19 cellular contexts compared by ENCODE assay signal in genomic region chr5:12175914-12176585, GRCh38.
DNase-seq lines count a peak whose midpoint lies in the region; ATAC-seq and TF ChIP-seq lines count a peak whose summit lies in the region.
"Had no signal": no experiment of that assay in that cellular context is flagged by ENCODE, and none has a peak within 500 bp of the region (broad histone marks: within the 10 kb centered on the region; RNA-seq: fewer than 3 reads in every experiment).

No MANE protein-coding gene starts in this region.

- CTCF ChIA-PET in PC-3 (lab: Charles Lee): no interaction called here

- peak overlapping the region; percentile 11; the same call in 1 of the 2 replicates for H3K27ac ChIP-seq in GM23338 (ENCODE audit: low read depth)
- H3K27ac ChIP-seq in HUES6 (ENCODE audit: low read depth, low read length): peak overlapping the region; percentile 13; the same call in 1 of the 2 replicates
- H3K27ac ChIP-seq in PC-3 (ENCODE audit: low read length): no peak overlapping the region
- H3K27ac ChIP-seq in iPS-20b (ENCODE audit: low read length): no peak overlapping the region
- H3K27ac ChIP-seq in brain microvascular endothelial cell: no peak overlapping the region
- H3K27ac ChIP-seq: 22Rv1, BLaER1, C4-2B had no signal

- TF ChIP-seq CTCF in GM23338 (conservative IDR thresholded peaks at IDR 0.05; ENCODE audit: low read depth in 2 of 2) (no peak), PC-3 (conservative IDR thresholded peaks at IDR 0.05; ENCODE audit: low read depth, low read length) (no peak), brain microvascular endothelial cell (IDR thresholded peaks at IDR 0.05; ENCODE audit: low read depth, low read length, missing control alignments) (no peak)

- peaks cover 3% of the 10 kb centered on the region; the same call in 2 of the 3 replicates for H3K36me3 Mint-ChIP-seq in GM23338 (ENCODE audit: low read depth)

- peak overlapping the region; percentile 50 for H3K4me2 ChIP-seq in GM23338
- no peak overlapping the region for H3K4me2 ChIP-seq in PC-3 (ENCODE audit: low read length)
- H3K4me2 ChIP-seq: BLaER1 had no signal

- intact Hi-C loops in PC-3 (cut with micrococcal nuclease): no loop called here

- no peak overlapping the region for H3K4me3 Mint-ChIP-seq in GM23338
- H3K4me3 Mint-ChIP-seq: B cell; CD4-positive, alpha-beta T cell; HFFc6 had no signal

- ATAC-seq in GM23338 (peak; percentile 82), PC-3 (no peak), HG03108 (IDR thresholded peaks at IDR 0.05; ENCODE audit: unreplicated experiment) (no peak)

- H3K36me3 ChIP-seq in GM23338 (ENCODE audit: insufficient read depth) (no peaks in the 10 kb centered on the region), HUES6 (ENCODE audit: control insufficient read depth, insufficient read depth, low read length) (no peaks in the 10 kb centered on the region), PC-3 (ENCODE audit: low read depth, low read length) (no peaks in the 10 kb centered on the region), iPS-20b (ENCODE audit: insufficient read depth, low read depth, low read length) (no peaks in the 10 kb centered on the region), brain microvascular endothelial cell (replicated peaks) (no peaks in the 10 kb centered on the region)
- H3K36me3 ChIP-seq: BLaER1, HAP-1 had no signal

- H3K9me2 ChIP-seq in GM23338 (ENCODE audit: insufficient read depth) (no peaks in the 10 kb centered on the region; the same call in 1 of the 2 replicates), PC-3 (replicated peaks; ENCODE audit: low read length) (no peaks in the 10 kb centered on the region)

- H3K4me1 Mint-ChIP-seq in GM23338: peaks cover 38% of the 10 kb centered on the region
- H3K4me1 Mint-ChIP-seq: B cell had no signal

- no peaks in the 10 kb centered on the region for H3K9me3 Mint-ChIP-seq in GM23338

- peak; percentile 17 for DNase-seq in GM23338 (ENCODE audit: low spot score)
- DNase-seq in PC-3: peak; percentile 29
- DNase-seq in brain microvascular endothelial cell: no peak
- DNase-seq in SIG-M5 treated with dmso at 0.1 percent for 504 hours (lab: John Stamatoyannopoulos, UW; ENCODE audit: unreplicated experiment): no peak
- DNase-seq in activated naive CD4-positive, alpha-beta T cell treated with Interleukin-2 at 50 U/mL for 16 hours: no peak
- DNase-seq: Calu3; CD4-positive, alpha-beta T cell; COR-L47; DMS53; DMS79 treated with DMSO at 0.1 percent for 48 hours; HFFc6 had no signal

- H3K79me2 ChIP-seq in GM23338 (replicated peaks; ENCODE audit: insufficient read depth) (no peaks in the 10 kb centered on the region), PC-3 (ENCODE audit: low read length) (no peaks in the 10 kb centered on the region)

- H3K27me3 ChIP-seq in GM23338 (ENCODE audit: insufficient read depth): no peaks in the 10 kb centered on the region
- no peaks in the 10 kb centered on the region for H3K27me3 ChIP-seq in HUES6 (ENCODE audit: control insufficient read depth, insufficient read depth, low read length)
- no peaks in the 10 kb centered on the region for H3K27me3 ChIP-seq in PC-3 (ENCODE audit: low read length)
- no peaks in the 10 kb centered on the region for H3K27me3 ChIP-seq in iPS-20b (ENCODE audit: insufficient read depth, low read length)
- no peaks in the 10 kb centered on the region for H3K27me3 ChIP-seq in brain microvascular endothelial cell (replicated peaks)
- H3K27me3 ChIP-seq: BLaER1 had no signal

- no peak overlapping the region; the same call in 1 of the 2 replicates for H3K4me3 ChIP-seq in GM23338
- H3K4me3 ChIP-seq in HUES6 (ENCODE audit: low read depth, low read length): no peak overlapping the region
- H3K4me3 ChIP-seq in PC-3 (ENCODE audit: low read length): no peak overlapping the region
- H3K4me3 ChIP-seq in iPS-20b (ENCODE audit: low read length): peak overlapping the region; percentile 19; the same call in 1 of the 2 replicates
- no peak overlapping the region for H3K4me3 ChIP-seq in brain microvascular endothelial cell (ENCODE audit: low read depth, low read length)
- H3K4me3 ChIP-seq: BLaER1, HAP-1 had no signal

- POLR2A ChIA-PET in PC-3 (lab: Charles Lee; ENCODE audit: unreplicated experiment): no interaction called here

- H3K4me1 ChIP-seq in GM23338 (ENCODE audit: insufficient read depth) (peaks cover 42% of the 10 kb centered on the region), HUES6 (ENCODE audit: control insufficient read depth, insufficient read depth, low read length) (peaks cover 31% of the 10 kb centered on the region), PC-3 (ENCODE audit: insufficient read depth, low read length) (no peaks in the 10 kb centered on the region), iPS-20b (ENCODE audit: insufficient read depth, low read length) (peaks cover 33% of the 10 kb centered on the region; the same call in 1 of the 2 replicates)
- H3K4me1 ChIP-seq: BLaER1, HAP-1 had no signal

- H2AFZ ChIP-seq in GM23338: no peak overlapping the region
- no peak overlapping the region for H2AFZ ChIP-seq in PC-3 (ENCODE audit: low read length)

- no TSS peak for BruUV-seq in PC-3 (replicated peaks; lab: Mats Ljungman, UMichigan)

- H3K27me3 Mint-ChIP-seq in GM23338 (ENCODE audit: insufficient read depth, low read depth, poor library complexity): no peaks in the 10 kb centered on the region
- H3K27me3 Mint-ChIP-seq: B cell; CD4-positive, alpha-beta T cell had no signal

- H3K9ac ChIP-seq in HUES6 (ENCODE audit: low read length) (no peak overlapping the region), PC-3 (ENCODE audit: low read length) (no peak overlapping the region), iPS-20b (ENCODE audit: low read depth, low read length) (no peak overlapping the region)
- H3K9ac ChIP-seq: BLaER1 had no signal

- no peaks in the 10 kb centered on the region for H4K20me1 ChIP-seq in GM23338 (replicated peaks; ENCODE audit: insufficient read depth)
- H4K20me1 ChIP-seq in PC-3 (ENCODE audit: low read length): no peaks in the 10 kb centered on the region
- H4K20me1 ChIP-seq: BLaER1 had no signal

- H3F3A ChIP-seq in GM23338 (replicated peaks; ENCODE audit: low read depth): no peaks in the 10 kb centered on the region; the same call in 1 of the 2 replicates
- no peaks in the 10 kb centered on the region for H3F3A ChIP-seq in PC-3 (ENCODE audit: low read length, unreplicated experiment)

- peak overlapping the region; percentile 65; the same call in 1 of the 2 replicates for H3K27ac Mint-ChIP-seq in GM23338
- H3K27ac Mint-ChIP-seq: B cell; CD4-positive, alpha-beta T cell; HFFc6 had no signal

- H3K9me3 ChIP-seq in HUES6 (ENCODE audit: control insufficient read depth, insufficient read depth, low read depth, low read length) (peaks cover 4% of the 10 kb centered on the region; the same call in 1 of the 2 replicates), PC-3 (ENCODE audit: low read length) (no peaks in the 10 kb centered on the region), iPS-20b (ENCODE audit: insufficient read depth, low read depth, low read length) (no peaks in the 10 kb centered on the region)
- H3K9me3 ChIP-seq: BLaER1, HAP-1 had no signal

- in situ Hi-C loops in brain microvascular endothelial cell (cut with HindIII; ENCODE audit: low pct_ligation_motif_present, low sequenced_read_pairs): no loop called here

Comparison
In these comparisons a context has a peak if more than half of its experiments do, and no peak if none do; other contexts are left out.
1. DNase-seq: peak in GM23338 (single experiment) and PC-3 (single experiment); none in brain microvascular endothelial cell (single experiment), SIG-M5 treated with dmso at 0.1 percent for 504 hours (single experiment) and activated naive CD4-positive, alpha-beta T cell treated with Interleukin-2 at 50 U/mL for 16 hours (single experiment).
2. H3K27ac ChIP-seq: peak in GM23338 (single experiment) and HUES6 (single experiment); none in PC-3 (single experiment), iPS-20b (single experiment) and brain microvascular endothelial cell (single experiment).